1 cellular context compared by ENCODE assay signal in the genomic region with DNA sequence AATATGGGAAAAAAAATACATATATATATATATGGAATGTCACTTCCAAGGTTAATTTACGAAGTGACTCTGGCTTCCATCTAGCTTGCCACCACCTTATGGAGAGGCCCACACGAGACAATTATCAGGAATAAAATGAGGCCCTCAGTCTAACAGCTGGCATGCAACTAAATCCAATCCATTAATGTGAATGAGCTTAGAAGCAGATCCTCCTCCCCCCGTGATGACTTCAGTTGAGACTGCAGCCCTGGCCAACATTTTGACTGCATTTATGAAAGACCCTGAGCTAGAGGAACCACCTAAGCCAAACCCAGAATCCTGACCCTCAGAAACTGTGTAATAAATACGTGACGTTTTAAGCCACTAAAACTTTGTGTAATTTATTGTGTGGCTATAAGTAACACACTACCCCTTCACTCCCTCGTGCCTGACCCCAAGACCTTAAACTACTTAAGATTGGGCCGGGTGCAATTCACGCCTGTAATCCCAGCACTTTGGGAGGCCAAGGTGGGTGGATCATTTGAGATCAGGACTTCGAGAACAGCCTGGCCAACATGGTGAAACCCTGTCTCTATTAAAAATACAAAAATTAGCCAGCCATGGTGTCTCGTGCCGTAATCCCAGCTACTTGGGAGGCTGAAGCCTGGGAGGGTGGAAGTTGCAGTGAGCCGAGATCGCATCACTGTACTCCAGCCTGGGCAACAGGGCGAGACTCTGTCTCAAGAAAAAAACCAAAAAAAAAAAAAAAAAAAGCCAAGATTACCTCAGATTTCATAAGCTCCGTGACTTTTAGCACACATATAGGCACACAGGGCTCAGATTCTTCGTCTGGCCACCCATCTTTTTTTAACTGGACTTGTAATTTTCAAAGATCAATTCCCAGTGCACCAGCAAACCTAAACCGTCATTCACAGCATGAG.
TF ChIP-seq lines count a peak whose summit lies in the region.

No MANE protein-coding gene starts in this region.

TF ChIP-seq in GM23338, 12 proteins besides CTCF, POLR2A, EP300 and RAD21 (continued from another document):
- TF ChIP-seq ZNF462 (CRISPR knock-in tag; IDR thresholded peaks at IDR 0.05) (no peak), ZNF331 (CRISPR knock-in tag; IDR thresholded peaks at IDR 0.05; ENCODE audit: low read depth) (no peak), JUNB (IDR thresholded peaks at IDR 0.05; ENCODE audit: unreplicated experiment) (no peak)
